In genomic region chr10:131249957-131250347, GRCh38 we compare ENCODE assay signal across 10 cellular contexts.
"Had no signal": no experiment of that assay in that cellular context is flagged by ENCODE, and none has a peak within 500 bp of the region (broad histone marks: within the 10 kb centered on the region; RNA-seq: fewer than 3 reads in every experiment).

No MANE protein-coding gene starts in this region.

- H3K9me3 ChIP-seq: pancreas, tibial artery had no signal

- H3K36me3 Mint-ChIP-seq: activated naive CD4-positive, alpha-beta T cell treated with anti-CD3 and anti-CD28 coated beads, Interleukin-2, amount 10 ng/mL, durations not matched to agents 7 days and 5 days; mesothelial cell of epicardium; stimulated activated naive B cell treated with anti-CD40 and anti-IgM and Interleukin-4, amounts not matched to agents 10 μg/mL and 1 μg/mL and 100 μg/mL, for 72 hours had no signal

- H3K27ac ChIP-seq: pancreas, tibial artery had no signal

- H3K4me1 ChIP-seq: pancreas, tibial artery had no signal

- ATAC-seq: activated CD4-positive, CD25-positive, alpha-beta regulatory T cell treated with anti-CD3 and anti-CD28 coated beads, Interleukin-2, amount 50 U/mL, for 24 hours; stimulated activated naive B cell treated with anti-CD40 and anti-IgM and Interleukin-4, amounts not matched to agents 10 μg/mL and 1 μg/mL and 100 μg/mL, for 72 hours had no signal

- H3K27ac Mint-ChIP-seq: activated naive CD4-positive, alpha-beta T cell treated with anti-CD3 and anti-CD28 coated beads, Interleukin-2, amount 10 ng/mL, durations not matched to agents 7 days and 5 days; mesothelial cell of epicardium; stimulated activated naive B cell treated with anti-CD40 and anti-IgM and Interleukin-4, amounts not matched to agents 10 μg/mL and 1 μg/mL and 100 μg/mL, for 72 hours had no signal

- H3K4me1 Mint-ChIP-seq: activated naive CD4-positive, alpha-beta T cell treated with anti-CD3 and anti-CD28 coated beads, Interleukin-2, amount 10 ng/mL, durations not matched to agents 7 days and 5 days; stimulated activated naive B cell treated with anti-CD40 and anti-IgM and Interleukin-4, amounts not matched to agents 10 μg/mL and 1 μg/mL and 100 μg/mL, for 72 hours had no signal

- H3K9me3 Mint-ChIP-seq: activated naive CD4-positive, alpha-beta T cell treated with anti-CD3 and anti-CD28 coated beads, Interleukin-2, amount 10 ng/mL, durations not matched to agents 7 days and 5 days; mesothelial cell of epicardium; neural crest cell; stimulated activated naive B cell treated with anti-CD40 and anti-IgM and Interleukin-4, amounts not matched to agents 10 μg/mL and 1 μg/mL and 100 μg/mL, for 72 hours had no signal

- H3K4me3 Mint-ChIP-seq: activated naive CD4-positive, alpha-beta T cell treated with anti-CD3 and anti-CD28 coated beads, Interleukin-2, amount 10 ng/mL, durations not matched to agents 7 days and 5 days; mesothelial cell of epicardium; neural crest cell; stimulated activated naive B cell treated with anti-CD40 and anti-IgM and Interleukin-4, amounts not matched to agents 10 μg/mL and 1 μg/mL and 100 μg/mL, for 72 hours had no signal

- H3K4me3 ChIP-seq: pancreas, tibial artery had no signal

- H3K36me3 ChIP-seq: pancreas, tibial artery had no signal

- DNase-seq: activated CD4-positive, alpha-beta T cell treated with anti-CD3 and anti-CD28 coated beads, Interleukin-2, amount 50 U/mL, for 1 hour; activated CD8-positive, alpha-beta memory T cell treated with anti-CD3 and anti-CD28 coated beads for 24 hours; activated naive CD4-positive, alpha-beta T cell treated with anti-CD3 and anti-CD28 coated beads, Interleukin-2, amount 10 ng/mL, durations not matched to agents 7 days and 5 days; hypothalamus; pancreas; stimulated activated naive B cell treated with anti-CD40 and anti-IgM and Interleukin-4, amounts not matched to agents 10 μg/mL and 1 μg/mL and 100 μg/mL, for 72 hours; tibial artery had no signal
